In the genomic region with DNA sequence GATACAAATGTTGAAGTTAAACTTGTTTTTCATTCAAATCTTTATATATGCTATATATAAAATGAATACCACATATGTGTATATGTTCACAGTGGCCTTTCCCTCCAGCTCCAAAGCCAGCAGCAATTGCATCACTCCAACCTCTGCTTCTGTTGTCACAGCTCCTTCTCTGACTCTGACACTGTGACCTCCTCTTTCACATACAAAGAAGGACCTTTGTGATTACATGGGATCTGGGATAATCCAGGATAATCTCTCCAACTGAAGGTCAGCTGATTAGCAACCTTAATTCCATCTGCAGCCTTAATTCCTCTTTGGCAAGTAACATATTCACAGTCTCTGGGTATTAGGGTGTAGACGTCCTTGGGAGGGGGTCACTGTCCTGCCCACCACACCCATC, we compare ENCODE assay signal across 16 cellular contexts. TPM values are rescaled to one million over a fixed set of nuclear protein-coding genes. Genes with fewer than 3 reads are reported as not detected.
DNase-seq lines count a peak whose midpoint lies in the region; ATAC-seq and TF ChIP-seq lines count a peak whose summit lies in the region.
"Had no signal": no experiment of that assay in that cellular context is flagged by ENCODE, and none has a peak within 500 bp of the region (broad histone marks: within the 10 kb centered on the region; RNA-seq: fewer than 3 reads in every experiment).

No MANE protein-coding gene starts in this region.

- H3K4me3 ChIP-seq in HAP-1, result no peak overlapping the region
- H3K4me3 ChIP-seq: GM23338 had no signal

- H3K36me3 ChIP-seq in HAP-1 (replicated peaks), result no peaks in the 10 kb centered on the region
- H3K36me3 ChIP-seq: BE2C had no signal

- ATAC-seq in esophagus mucosa, result peak; percentile 34
- ATAC-seq: GM23338, HCT116 had no signal

- peaks cover 8% of the 10 kb centered on the region for H3K4me1 Mint-ChIP-seq in chondrocyte (ENCODE audit: low read depth)
- H3K4me1 Mint-ChIP-seq: CD8-positive, alpha-beta memory T cell had no signal

- H3K9me3 Mint-ChIP-seq in chondrocyte (ENCODE audit: low read depth), result no peaks in the 10 kb centered on the region
- H3K9me3 Mint-ChIP-seq: CD8-positive, alpha-beta memory T cell; GM23338; HFFc6; IgD-negative memory B cell had no signal

- no peak overlapping the region for H3K27ac Mint-ChIP-seq in chondrocyte (ENCODE audit: unreplicated experiment)
- H3K27ac Mint-ChIP-seq: GM23338, HFFc6, IgD-negative memory B cell had no signal

- no peaks in the 10 kb centered on the region for H3K27me3 ChIP-seq in HAP-1 (ENCODE audit: low read depth)
- H3K27me3 ChIP-seq: BE2C had no signal

- in situ Hi-C loops in HAP-1 (cut with MboI; ENCODE audit: low sequenced_read_pairs), result no loop called here

- H3K27me3 Mint-ChIP-seq in chondrocyte (ENCODE audit: low read depth), result no peaks in the 10 kb centered on the region
- H3K27me3 Mint-ChIP-seq: CD4-positive, CD25-positive, alpha-beta regulatory T cell; CD8-positive, alpha-beta memory T cell; IgD-negative memory B cell had no signal

- H3K4me3 Mint-ChIP-seq in chondrocyte (ENCODE audit: unreplicated experiment), result no peak overlapping the region
- H3K4me3 Mint-ChIP-seq: CD4-positive, CD25-positive, alpha-beta regulatory T cell; CD8-positive, alpha-beta memory T cell; GM23338; HFFc6; IgD-negative memory B cell had no signal

- H3K4me1 ChIP-seq in HAP-1, result peaks cover 10% of the 10 kb centered on the region

- H3K9me3 ChIP-seq in HAP-1, result no peaks in the 10 kb centered on the region
- H3K9me3 ChIP-seq: BE2C had no signal

- H3K36me3 Mint-ChIP-seq in chondrocyte (ENCODE audit: low read depth), result peaks cover 7% of the 10 kb centered on the region

- TF ChIP-seq CTCF in chondrocyte (IDR thresholded peaks at IDR 0.05), result no peak

- DNase-seq in HAP-1 (ENCODE audit: low spot score in 2 of 2) (peak; percentile 48 to 77), NCI-H82 (lab: John Stamatoyannopoulos, UW) (peak; percentile 98), NCI-H1105 (lab: John Stamatoyannopoulos, UW) (no peak), chondrocyte (ENCODE audit: low spot score) (no peak)
- DNase-seq in activated naive CD4-positive, alpha-beta T cell treated with Interleukin-2 at 50 U/mL for 16 hours, result no peak
- DNase-seq: ACHN; BE2C; C1 segment of cervical spinal cord; CD4-positive, CD25-positive, alpha-beta regulatory T cell; CD8-positive, alpha-beta memory T cell; COR-L47; HFFc6 had no signal

RNA-seq across cellular contexts. Expression of gene FLACC1, which starts 8.4 kb away (rescaled TPM):
- total RNA-seq in esophagus mucosa (0.56 TPM), chondrocyte (1.4 to 2.1 TPM (median 1.5 TPM) in 3 replicates)

Comparison
In these comparisons a context has a peak if more than half of its experiments do, and no peak if none do; other contexts are left out.
1. DNase-seq: peak in HAP-1 (2 of 2) and NCI-H82 (single experiment); none in NCI-H1105 (single experiment), chondrocyte (single experiment) and activated naive CD4-positive, alpha-beta T cell treated with Interleukin-2 at 50 U/mL for 16 hours (single experiment).